In genomic region chr2:81648370-81648769, GRCh38 we compare ENCODE assay signal across 30 cellular contexts.
"Had no signal": no experiment of that assay in that cellular context is flagged by ENCODE, and none has a peak within 500 bp of the region (broad histone marks: within the 10 kb centered on the region; RNA-seq: fewer than 3 reads in every experiment).

No MANE protein-coding gene starts in this region.

- H3K27me3 ChIP-seq: brain microvascular endothelial cell, heart left ventricle, ovary, thyroid gland, upper lobe of right lung had no signal

- H3K4me1 ChIP-seq: heart left ventricle, thyroid gland, upper lobe of right lung had no signal

- H3K36me3 ChIP-seq: brain microvascular endothelial cell, heart left ventricle, ovary, thyroid gland, upper lobe of right lung had no signal

- DNase-seq: activated CD4-positive, alpha-beta memory T cell treated with anti-CD3 and anti-CD28 coated beads for 36 hours; activated CD4-positive, alpha-beta T cell treated with anti-CD3 and anti-CD28 coated beads for 48 hours; activated CD8-positive, alpha-beta memory T cell treated with anti-CD3 and anti-CD28 coated beads, Interleukin-2, amount 50 U/mL, for 4 hours; activated effector memory CD4-positive, alpha-beta T cell treated with anti-CD3 and anti-CD28 coated beads, Interleukin-2, amount 50 U/mL, for 16 hours; activated naive CD4-positive, alpha-beta T cell treated with anti-CD3 and anti-CD28 coated beads for 36 hours; activated naive CD8-positive, alpha-beta T cell treated with anti-CD3 and anti-CD28 coated beads, Interleukin-2, amount 10 ng/mL, durations not matched to agents 7 days and 5 days; activated T-cell treated with anti-CD3 and anti-CD28 coated beads, Interleukin-2, amount 50 U/mL, for 1 hour; brain microvascular endothelial cell; caudate nucleus; cortex of kidney; foreskin fibroblast; heart left ventricle; hypothalamus; islet precursor cell; left cardiac atrium; left ventricle myocardium superior; naive thymus-derived CD4-positive, alpha-beta T cell; ovary; retina; stimulated activated CD4-positive, alpha-beta T cell treated with anti-CD3 and anti-CD28 coated beads, Interleukin-4, amount 100 ng/mL, for 24 hours; stimulated activated naive CD8-positive, alpha-beta T cell treated with anti-CD3 and anti-CD28 coated beads, Interleukin-15, amount 100 ng/mL, for 72 hours; substantia nigra; thyroid gland; upper lobe of right lung had no signal

- ATAC-seq: activated CD4-positive, CD25-positive, alpha-beta regulatory T cell treated with anti-CD3 and anti-CD28 coated beads, Interleukin-2, amount 50 U/mL, for 24 hours; esophagus mucosa; heart left ventricle; left cardiac atrium; left ventricle myocardium superior; naive thymus-derived CD4-positive, alpha-beta T cell; sciatic nerve; stimulated activated effector memory CD8-positive, alpha-beta T cell treated with anti-CD3 and anti-CD28 coated beads, Interleukin-12 subunit alpha, Interleukin-12 subunit beta, amount 100 ng/mL, for 72 hours; stimulated activated naive CD8-positive, alpha-beta T cell treated with anti-CD3 and anti-CD28 coated beads, Interleukin-15, amount 100 ng/mL, for 72 hours; upper lobe of right lung had no signal

- H3K4me3 ChIP-seq: heart left ventricle, ovary, skin epidermis, thyroid gland, upper lobe of right lung had no signal

- H3K27ac ChIP-seq: brain microvascular endothelial cell, heart left ventricle, ovary, skin epidermis, thyroid gland, upper lobe of right lung, VCaP had no signal

- H3K9me3 ChIP-seq: ovary, thyroid gland, upper lobe of right lung had no signal
